Comparison of ENCODE assay signal across 24 cellular contexts in genomic region chr2:18980104-18980777, GRCh38.
"Had no signal": no experiment of that assay in that cellular context is flagged by ENCODE, and none has a peak within 500 bp of the region (broad histone marks: within the 10 kb centered on the region; RNA-seq: fewer than 3 reads in every experiment).

No MANE protein-coding gene starts in this region.

- DNase-seq: activated B cell treated with CpG ODN at 0.5 μM for 24 hours; activated CD4-positive, alpha-beta T cell treated with anti-CD3 and anti-CD28 coated beads for 36 hours; activated CD4-positive, alpha-beta T cell treated with anti-CD3 and anti-CD28 coated beads, Interleukin-2, amount 50 U/mL, for 4 hours; activated CD8-positive, alpha-beta memory T cell treated with anti-CD3 and anti-CD28 coated beads for 24 hours; activated CD8-positive, alpha-beta memory T cell treated with anti-CD3 and anti-CD28 coated beads, Interleukin-2, amount 50 U/mL, for 4 hours; activated T-cell treated with anti-CD3 and anti-CD28 coated beads, Interleukin-2, amount 50 U/mL, for 24 hours; cortex of kidney; foreskin fibroblast; kidney; mammary epithelial cell; midbrain; nephron progenitor cell; nucleus accumbens; sigmoid colon; stimulated activated CD4-positive, alpha-beta T cell treated with anti-CD3 and anti-CD28 coated beads, Interleukin-4, amount 100 ng/mL, for 1 hour; stimulated activated naive CD4-positive, alpha-beta T cell treated with Interleukin-2 at 50 U/mL for 16 hours; T1000; thyroid gland had no signal

- H3K4me1 ChIP-seq: breast epithelium had no signal

- H3K36me3 ChIP-seq: breast epithelium, left lung, sigmoid colon, thyroid gland had no signal

- H3K27ac Mint-ChIP-seq: activated B cell treated with CpG ODN at 0.5 μM for 24 hours; activated CD4-positive, alpha-beta T cell treated with anti-CD3 and anti-CD28 coated beads for 36 hours; activated naive CD4-positive, alpha-beta T cell treated with anti-CD3 and anti-CD28 coated beads, Interleukin-2, amount 50 U/mL, for 72 hours; activated T-cell treated with anti-CD3 and anti-CD28 coated beads, Interleukin-2, amount 50 U/mL, for 24 hours; activated T-helper 17 cell treated with anti-CD3 and anti-CD28 coated beads, Interleukin-2, amount 50 U/mL, for 72 hours; nephron progenitor cell; T-helper 1 cell treated with Interleukin-12 subunit alpha and Interleukin-12 subunit beta and Interleukin-4 antibody, amounts not matched to agents 30 μg/mL and 1 μg/mL, for 36 hours had no signal

- H3K27ac ChIP-seq: breast epithelium, left lung, sigmoid colon, thyroid gland had no signal

- H3K4me1 Mint-ChIP-seq: activated CD4-positive, alpha-beta T cell treated with anti-CD3 and anti-CD28 coated beads for 36 hours; activated T-helper 17 cell treated with anti-CD3 and anti-CD28 coated beads, Interleukin-2, amount 50 U/mL, for 72 hours had no signal

- FAIRE-seq: endometrium, kidney had no signal

- H3K4me3 Mint-ChIP-seq: activated B cell treated with CpG ODN at 0.5 μM for 24 hours; activated CD4-positive, alpha-beta T cell treated with anti-CD3 and anti-CD28 coated beads for 36 hours; activated T-cell treated with anti-CD3 and anti-CD28 coated beads, Interleukin-2, amount 50 U/mL, for 24 hours; activated T-helper 17 cell treated with anti-CD3 and anti-CD28 coated beads, Interleukin-2, amount 50 U/mL, for 72 hours; nephron progenitor cell; T-helper 1 cell treated with Interleukin-12 subunit alpha and Interleukin-12 subunit beta and Interleukin-4 antibody, amounts not matched to agents 30 μg/mL and 1 μg/mL, for 36 hours had no signal

- ATAC-seq: activated CD4-positive, alpha-beta T cell treated with anti-CD3 and anti-CD28 coated beads for 36 hours; activated naive CD4-positive, alpha-beta T cell treated with anti-CD3 and anti-CD28 coated beads, Interleukin-2, amount 50 U/mL, for 72 hours; activated T-helper 17 cell treated with anti-CD3 and anti-CD28 coated beads, Interleukin-2, amount 50 U/mL, for 72 hours; left lung had no signal

- H3K4me3 ChIP-seq: breast epithelium, left lung, sigmoid colon, thyroid gland had no signal

- H3K9me3 ChIP-seq: breast epithelium, left lung, sigmoid colon, thyroid gland had no signal

- H3K27me3 Mint-ChIP-seq: activated CD4-positive, alpha-beta T cell treated with anti-CD3 and anti-CD28 coated beads for 36 hours; activated T-cell treated with anti-CD3 and anti-CD28 coated beads, Interleukin-2, amount 50 U/mL, for 24 hours; activated T-helper 17 cell treated with anti-CD3 and anti-CD28 coated beads, Interleukin-2, amount 50 U/mL, for 72 hours had no signal

- H3K9me3 Mint-ChIP-seq: activated B cell treated with CpG ODN at 0.5 μM for 24 hours, nephron progenitor cell had no signal

- H3K27me3 ChIP-seq: breast epithelium, left lung, sigmoid colon, thyroid gland had no signal
